Comparison of ENCODE assay signal across 12 cellular contexts in genomic region chr15:66729339-66729951, GRCh38. TPM values are rescaled to one million over a fixed set of nuclear protein-coding genes. Genes with fewer than 3 reads are reported as not detected.
A peak's percentile ranks its signal among the peaks of the same experiment; 100 is the strongest.
DNase-seq lines count a peak whose midpoint lies in the region; ATAC-seq and TF ChIP-seq lines count a peak whose summit lies in the region.
"Had no signal": no experiment of that assay in that cellular context is flagged by ENCODE, and none has a peak within 500 bp of the region (broad histone marks: within the 10 kb centered on the region; RNA-seq: fewer than 3 reads in every experiment).

No MANE protein-coding gene starts in this region.

- no peaks in the 10 kb centered on the region for H3F3A ChIP-seq in OCI-LY1 (ENCODE audit: insufficient read depth, low read length)
- peaks cover 6% of the 10 kb centered on the region for H3F3A ChIP-seq in neural progenitor cell (ENCODE audit: low read depth)

- H3K27ac ChIP-seq in OCI-LY1 (ENCODE audit: low read depth, low read length, poor library complexity, severe bottlenecking) = peak overlapping the region; percentile 79
- no peak overlapping the region for H3K27ac ChIP-seq in neural progenitor cell

- no peak overlapping the region for H2AFZ ChIP-seq in OCI-LY1 (ENCODE audit: low read length)
- H2AFZ ChIP-seq in neural progenitor cell (replicated peaks) = no peak overlapping the region

- H3K27me3 ChIP-seq in OCI-LY1 (ENCODE audit: insufficient read depth, low read length) = no peaks in the 10 kb centered on the region
- no peaks in the 10 kb centered on the region for H3K27me3 ChIP-seq in neural progenitor cell

- H3K27me3 Mint-ChIP-seq in neural progenitor cell (ENCODE audit: insufficient read depth, low read depth) (no peaks in the 10 kb centered on the region), type B pancreatic cell (no peaks in the 10 kb centered on the region)
- H3K27me3 Mint-ChIP-seq: dendritic cell treated with granulocyte-macrophage colony-stimulating factor and Interleukin-4, amounts not matched to agents 40 ng/mL and 50 ng/mL, for 4 days had no signal

- H3K9ac ChIP-seq in OCI-LY1 (ENCODE audit: low read length) (peak overlapping the region; percentile 9; the same call in 1 of the 2 replicates), neural progenitor cell (no peak overlapping the region)

- H3K79me2 ChIP-seq in OCI-LY1 (ENCODE audit: insufficient read depth, low read length) (peaks cover 7% of the 10 kb centered on the region; the same call in 1 of the 2 replicates), neural progenitor cell (ENCODE audit: low read depth) (no peaks in the 10 kb centered on the region)

- H3K9me3 ChIP-seq in OCI-LY1 (ENCODE audit: low read length) (no peaks in the 10 kb centered on the region), neural progenitor cell (ENCODE audit: low read depth) (no peaks in the 10 kb centered on the region)

- H3K36me3 ChIP-seq in OCI-LY1 (ENCODE audit: insufficient read depth, low read length) (no peaks in the 10 kb centered on the region; the same call in 1 of the 2 replicates), neural progenitor cell (no peaks in the 10 kb centered on the region)

- H4K20me1 ChIP-seq in OCI-LY1 (ENCODE audit: insufficient read depth, low read length) = no peaks in the 10 kb centered on the region
- peaks cover 14% of the 10 kb centered on the region for H4K20me1 ChIP-seq in neural progenitor cell (ENCODE audit: low read depth)

- peak; percentile 85 for DNase-seq in fibroblast of villous mesenchyme (ENCODE audit: low read depth)
- DNase-seq in neural progenitor cell (ENCODE audit: low spot score) = no peak
- no peak for DNase-seq in type B pancreatic cell (ENCODE audit: extremely low spot score, unreplicated experiment)
- DNase-seq in SW 1271 (lab: John Stamatoyannopoulos, UW) = no peak
- DNase-seq: activated CD4-positive, alpha-beta T cell treated with anti-CD3 and anti-CD28 coated beads for 4 hours; activated effector memory CD4-positive, alpha-beta T cell treated with anti-CD3 and anti-CD28 coated beads, Interleukin-2, amount 50 U/mL, for 16 hours; NCI-H226; SIG-M5 had no signal

- no peaks in the 10 kb centered on the region for H3K9me2 ChIP-seq in OCI-LY1 (ENCODE audit: low read depth, low read length)

- H3K27ac Mint-ChIP-seq in neural progenitor cell (peak overlapping the region; percentile 87), type B pancreatic cell (peak overlapping the region; percentile 16)
- H3K27ac Mint-ChIP-seq: dendritic cell treated with granulocyte-macrophage colony-stimulating factor and Interleukin-4, amounts not matched to agents 40 ng/mL and 50 ng/mL, for 4 days had no signal

- H3K4me1 ChIP-seq in OCI-LY1 (ENCODE audit: insufficient read depth, low read length, severe bottlenecking) (peaks cover 38% of the 10 kb centered on the region), neural progenitor cell (peaks cover 22% of the 10 kb centered on the region)

- H3K9me3 Mint-ChIP-seq in neural progenitor cell (no peaks in the 10 kb centered on the region), type B pancreatic cell (no peaks in the 10 kb centered on the region)
- H3K9me3 Mint-ChIP-seq: dendritic cell treated with granulocyte-macrophage colony-stimulating factor and Interleukin-4, amounts not matched to agents 40 ng/mL and 50 ng/mL, for 4 days had no signal

- H3K4me2 ChIP-seq in OCI-LY1 (ENCODE audit: low read length) (no peak overlapping the region; the same call in 1 of the 2 replicates), neural progenitor cell (peak overlapping the region; percentile 6)

- TF ChIP-seq CTCF in OCI-LY1 (IDR thresholded peaks at IDR 0.05; ENCODE audit: low read length) (no peak), fibroblast of villous mesenchyme (IDR thresholded peaks at IDR 0.05; ENCODE audit: insufficient read depth, low read depth, low read length) (no peak), neural progenitor cell (IDR thresholded peaks at IDR 0.05) (no peak), type B pancreatic cell (conservative IDR thresholded peaks at IDR 0.05) (no peak)

- H3K4me3 Mint-ChIP-seq in neural progenitor cell = no peak overlapping the region
- peak overlapping the region; percentile 57 for H3K4me3 Mint-ChIP-seq in type B pancreatic cell
- H3K4me3 Mint-ChIP-seq: dendritic cell treated with granulocyte-macrophage colony-stimulating factor and Interleukin-4, amounts not matched to agents 40 ng/mL and 50 ng/mL, for 4 days had no signal

- H3K4me3 ChIP-seq in OCI-LY1 (ENCODE audit: low read depth, low read length, poor library complexity, severe bottlenecking) (no peak overlapping the region), fibroblast of villous mesenchyme (ENCODE audit: low read depth, low read length) (peak overlapping the region; percentile 27), neural progenitor cell (no peak overlapping the region)

- ATAC-seq in GM19463 (IDR thresholded peaks at IDR 0.05; ENCODE audit: unreplicated experiment) (no peak), HG03439 (IDR thresholded peaks at IDR 0.05; ENCODE audit: unreplicated experiment) (no peak)

- H3K4me1 Mint-ChIP-seq in neural progenitor cell (peaks cover 25% of the 10 kb centered on the region), type B pancreatic cell (ENCODE audit: unreplicated experiment) (peaks cover 50% of the 10 kb centered on the region)

- H3K36me3 Mint-ChIP-seq in neural progenitor cell = peaks cover 3% of the 10 kb centered on the region
- H3K36me3 Mint-ChIP-seq in type B pancreatic cell = peaks cover 25% of the 10 kb centered on the region

RNA-seq across cellular contexts. Expression of gene SMAD6, which starts 27.4 kb away (rescaled TPM):
- 3.0 and 3.5 TPM in 2 replicates for total RNA-seq in fibroblast of villous mesenchyme
- total RNA-seq in neural progenitor cell (ENCODE audit: low replicate concordance) = 3.4 and 9.4 TPM in 2 replicates
- 27.0 and 31.7 TPM in 2 replicates for total RNA-seq in type B pancreatic cell (ENCODE audit: low replicate concordance)
